2 cellular contexts compared by ENCODE assay signal in the genomic region with DNA sequence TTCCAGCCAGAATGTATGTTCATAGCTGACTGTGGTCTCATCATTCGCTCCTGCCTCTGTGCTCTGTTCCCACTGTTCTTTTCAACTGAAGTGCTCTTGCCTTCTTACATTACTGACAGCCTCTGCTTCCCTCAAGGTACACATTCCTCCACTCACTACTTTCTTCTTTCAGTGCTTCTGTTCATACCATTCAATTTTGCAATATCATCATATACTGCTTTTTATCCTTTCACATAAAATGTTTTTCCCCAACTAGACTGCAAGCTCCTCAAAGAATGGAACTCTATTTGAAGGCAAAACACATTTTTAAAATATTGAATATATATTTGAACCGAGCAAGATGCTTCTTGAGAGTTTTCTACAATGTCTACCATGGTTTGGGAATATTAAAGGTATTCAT.
TF ChIP-seq lines count a peak whose summit lies in the region.

No MANE protein-coding gene starts in this region.

TF ChIP-seq in A549, 52 proteins besides CTCF, POLR2A, EP300 and RAD21 (continued from another document):
- TF ChIP-seq JUN (IDR thresholded peaks at IDR 0.05) (no peak), EHMT2 (IDR thresholded peaks at IDR 0.05; ENCODE audit: low read depth) (no peak), MAFK (IDR thresholded peaks at IDR 0.05; ENCODE audit: partially characterized antibody) (peak; percentile 66)

TF ChIP-seq in IMR-90, 13 proteins besides CTCF, POLR2A, EP300 and RAD21 (continued from another document):
- TF ChIP-seq MAFK (IDR thresholded peaks at IDR 0.05; ENCODE audit: low read depth, low read length) = peak; percentile 33; the same call in 1 of the 2 replicates
